Comparison of ENCODE assay signal across 23 cellular contexts in genomic region chr9:135165756-135166519, GRCh38.
DNase-seq lines count a peak whose midpoint lies in the region; ATAC-seq and TF ChIP-seq lines count a peak whose summit lies in the region.
"Had no signal": no experiment of that assay in that cellular context is flagged by ENCODE, and none has a peak within 500 bp of the region (broad histone marks: within the 10 kb centered on the region; RNA-seq: fewer than 3 reads in every experiment).

No MANE protein-coding gene starts in this region.

- no peaks in the 10 kb centered on the region for H3K27me3 ChIP-seq in colonic mucosa

- H3K4me1 ChIP-seq in colonic mucosa: no peaks in the 10 kb centered on the region

- intact Hi-C loops in colonic mucosa (cut with DNase I): no loop called here

- peak; percentile 28 for DNase-seq in NCI-H82 (lab: John Stamatoyannopoulos, UW)
- DNase-seq in NCI-H82 treated with DMSO at 0.1 percent for 48 hours (lab: John Stamatoyannopoulos, UW; ENCODE audit: unreplicated experiment): no peak
- DNase-seq in middle frontal gyrus (ENCODE audit: extremely low spot score, low spot score): peak; percentile 20
- DNase-seq in NOMO-1 treated with DMSO at 0.1 percent for 48 hours (lab: John Stamatoyannopoulos, UW; ENCODE audit: unreplicated experiment): no peak
- DNase-seq in stimulated activated naive CD8-positive, alpha-beta T cell treated with anti-CD3 and anti-CD28 coated beads, Interleukin-15, Interleukin-2, amounts not matched to agents 100 U/mL and 50 U/mL, for 24 hours: no peak
- DNase-seq in colonic mucosa: no peak
- DNase-seq: 8988T, AML-193, DND-41, H9, Karpas-422, MV-4-11, NCI-H1105 treated with DMSO at 0.1 percent for 48 hours, NCI-H2081, NCI-H2171, NCI-H345, NCI-H524, NCI-H774, OCI-M1 had no signal

- ATAC-seq in stimulated activated naive CD8-positive, alpha-beta T cell treated with anti-CD3 and anti-CD28 coated beads, Interleukin-15, Interleukin-2, amounts not matched to agents 100 U/mL and 50 U/mL, for 24 hours: no peak
- no peak for ATAC-seq in HG02623 (IDR thresholded peaks at IDR 0.05; ENCODE audit: unreplicated experiment)
- ATAC-seq: Right ventricle myocardium inferior had no signal

- TF ChIP-seq CTCF in colonic mucosa (IDR thresholded peaks at IDR 0.05): no peak

- no peaks in the 10 kb centered on the region for H3K9me3 ChIP-seq in colonic mucosa

- no peaks in the 10 kb centered on the region for H3K36me3 ChIP-seq in colonic mucosa

- H3K4me3 ChIP-seq in colonic mucosa: no peak overlapping the region
- H3K4me3 ChIP-seq: SK-N-MC had no signal

- H3K27ac ChIP-seq in cingulate gyrus (ENCODE audit: low read depth, low read length): peak overlapping the region; percentile 60
- H3K27ac ChIP-seq in colonic mucosa: no peak overlapping the region
- H3K27ac ChIP-seq: SK-N-MC had no signal

- H3K9ac ChIP-seq in colonic mucosa (ENCODE audit: low read depth in 2 of 2, low read length in 2 of 2): no peak overlapping the region

Comparison
In these comparisons a context has a peak if more than half of its experiments do, and no peak if none do; other contexts are left out.
1. DNase-seq: peak in NCI-H82 (single experiment) and middle frontal gyrus (single experiment); none in NCI-H82 treated with DMSO at 0.1 percent for 48 hours (single experiment), NOMO-1 treated with DMSO at 0.1 percent for 48 hours (single experiment), stimulated activated naive CD8-positive, alpha-beta T cell treated with anti-CD3 and anti-CD28 coated beads, Interleukin-15, Interleukin-2, amounts not matched to agents 100 U/mL and 50 U/mL, for 24 hours (single experiment) and colonic mucosa (single experiment).